ENCODE assay signal across 11 cellular contexts in genomic region chr7:14776266-14776665, GRCh38.
"Had no signal": no experiment of that assay in that cellular context is flagged by ENCODE, and none has a peak within 500 bp of the region (broad histone marks: within the 10 kb centered on the region; RNA-seq: fewer than 3 reads in every experiment).

No MANE protein-coding gene starts in this region.

- H3K9me3 ChIP-seq: HAP-1 had no signal

- H3K4me2 ChIP-seq: GM23338 had no signal

- ATAC-seq: GM23338, HCT116 had no signal

- H3K27ac Mint-ChIP-seq: GM23338, H9, HFFc6 had no signal

- H3K4me3 Mint-ChIP-seq: GM23338, H9, HFFc6 had no signal

- H3K4me3 ChIP-seq: GM23248, GM23338, HAP-1 had no signal

- H3K36me3 ChIP-seq: HAP-1 had no signal

- H2AFZ ChIP-seq: GM23248, GM23338 had no signal

- H3K27ac ChIP-seq: GM23248 had no signal

- FAIRE-seq: H1, H54 had no signal

- H3K4me1 ChIP-seq: HAP-1 had no signal

- DNase-seq: GM23248, GOT3, H7, H9, HCEC 1CT, HFFc6 had no signal

- H3K9ac ChIP-seq: GM23248 had no signal
